In the genomic region with DNA sequence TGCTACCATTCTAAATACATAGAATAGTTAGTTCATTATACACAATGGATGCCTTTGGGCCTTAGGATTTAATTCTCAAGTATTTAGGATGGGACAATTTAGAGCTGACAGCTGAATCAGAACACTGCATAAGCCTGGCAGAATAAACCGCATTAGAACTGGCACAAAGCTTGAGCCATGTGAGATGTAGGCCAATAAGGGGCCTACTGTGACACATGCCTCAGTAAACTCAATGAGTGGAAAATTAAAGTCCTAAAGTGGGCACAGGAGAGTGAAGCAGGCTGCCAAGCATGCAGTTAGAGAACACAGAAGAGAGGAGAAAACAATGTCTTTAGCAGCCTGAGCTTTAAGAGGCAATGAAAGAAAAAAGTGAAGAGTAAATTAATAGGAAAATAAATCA, we compare ENCODE assay signal across 21 cellular contexts.
"Had no signal": no experiment of that assay in that cellular context is flagged by ENCODE, and none has a peak within 500 bp of the region (broad histone marks: within the 10 kb centered on the region; RNA-seq: fewer than 3 reads in every experiment).

No MANE protein-coding gene starts in this region.

- DNase-seq: activated B cell treated with CpG ODN at 0.5 μM for 24 hours; activated CD4-positive, alpha-beta T cell treated with anti-CD3 and anti-CD28 coated beads, Interleukin-2, amount 50 U/mL, for 1 hour; activated CD8-positive, alpha-beta memory T cell treated with anti-CD3 and anti-CD28 coated beads, Interleukin-2, amount 10 ng/mL, durations not matched to agents 7 days and 5 days; activated CD8-positive, alpha-beta T cell treated with anti-CD3 and anti-CD28 coated beads, Interleukin-2, amount 10 ng/mL, durations not matched to agents 7 days and 5 days; activated naive CD8-positive, alpha-beta T cell treated with anti-CD3 and anti-CD28 coated beads, Interleukin-2, amount 50 U/mL, for 24 hours; activated T-cell treated with anti-CD3 and anti-CD28 coated beads, Interleukin-2, amount 50 U/mL, for 48 hours; cortex of kidney; immature natural killer cell; kidney; left colon; naive thymus-derived CD8-positive, alpha-beta T cell; pancreas; right cardiac atrium; spleen; stimulated activated CD4-positive, alpha-beta T cell treated with anti-CD3 and anti-CD28 coated beads, Interleukin-2, amount 100 ng/mL, for 48 hours; stimulated activated naive CD4-positive, alpha-beta T cell treated with Interleukin-2 at 50 U/mL for 16 hours; T-helper 2 cell; upper lobe of left lung had no signal

- ATAC-seq: activated CD8-positive, alpha-beta memory T cell treated with anti-CD3 and anti-CD28 coated beads, Interleukin-2, amount 10 ng/mL, durations not matched to agents 7 days and 5 days; activated CD8-positive, alpha-beta T cell treated with anti-CD3 and anti-CD28 coated beads, Interleukin-2, amount 10 ng/mL, durations not matched to agents 7 days and 5 days; activated naive CD8-positive, alpha-beta T cell treated with anti-CD3 and anti-CD28 coated beads, Interleukin-2, amount 50 U/mL, for 24 hours; gastroesophageal sphincter; naive thymus-derived CD8-positive, alpha-beta T cell; pancreas; right cardiac atrium had no signal

- H3K27ac ChIP-seq: gastroesophageal sphincter, pancreas, spleen, thoracic aorta, upper lobe of left lung, vagina had no signal
